In the genomic region with DNA sequence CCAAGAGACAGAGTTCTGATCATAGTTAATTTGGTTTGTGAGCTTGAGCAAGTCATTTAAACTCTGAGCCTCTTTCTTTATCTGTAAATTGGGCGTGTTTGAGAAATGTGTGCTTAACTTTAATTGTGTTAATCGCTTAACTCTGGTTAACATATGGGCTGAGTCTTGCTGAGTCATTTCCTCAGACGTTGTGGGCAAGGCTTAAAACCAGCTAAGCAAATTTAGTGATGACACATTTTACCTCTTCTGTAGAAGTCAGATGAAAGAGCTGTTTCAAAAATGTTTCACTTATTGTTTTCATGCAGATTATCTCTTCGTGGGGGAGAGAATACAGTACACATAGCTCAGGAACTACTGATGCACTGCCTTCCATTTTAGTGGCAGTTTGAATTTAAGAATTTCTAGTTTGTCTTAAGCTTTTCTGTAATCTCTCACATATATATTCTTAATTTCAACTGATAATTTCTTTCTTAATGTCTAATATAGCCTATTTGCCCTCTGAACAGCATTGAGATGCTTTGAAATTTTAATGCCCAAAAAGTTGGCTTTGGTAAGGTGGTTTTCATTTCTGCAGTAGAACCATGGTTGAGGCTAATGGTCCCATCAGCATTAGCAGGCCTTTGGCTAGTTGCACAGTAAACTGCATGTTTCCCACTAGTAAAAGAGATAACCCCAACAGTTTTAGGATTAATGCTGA, we compare ENCODE assay signal across 8 cellular contexts.
A peak's percentile ranks its signal among the peaks of the same experiment; 100 is the strongest.
DNase-seq lines count a peak whose midpoint lies in the region; ATAC-seq and TF ChIP-seq lines count a peak whose summit lies in the region.

No MANE protein-coding gene starts in this region.

- H3K4me3 ChIP-seq in AG09309 (ENCODE audit: control insufficient read depth, low read depth, low read length), result no peak overlapping the region
- no peak overlapping the region for H3K4me3 ChIP-seq in OCI-LY1 (ENCODE audit: low read depth, low read length, poor library complexity, severe bottlenecking)

- no peaks in the 10 kb centered on the region for H3K9me2 ChIP-seq in OCI-LY1 (ENCODE audit: low read depth, low read length)

- ATAC-seq in GM18519 (IDR thresholded peaks at IDR 0.05; ENCODE audit: low FRiP score, unreplicated experiment), result peak; percentile 73
- peak; percentile 57 for ATAC-seq in HG02970 (IDR thresholded peaks at IDR 0.05; ENCODE audit: low FRiP score, unreplicated experiment)

- H3K36me3 ChIP-seq in OCI-LY1 (ENCODE audit: insufficient read depth, low read length), result peaks cover 18% of the 10 kb centered on the region; the same call in 1 of the 2 replicates

- H3K36me3 Mint-ChIP-seq in activated naive CD8-positive, alpha-beta T cell, result peaks cover 8% of the 10 kb centered on the region

- DNase-seq in AG09309 (ENCODE audit: low read depth) (peak; percentile 57), kidney tubule cell (ENCODE audit: low spot score) (peak; percentile 81), stromal cell of bone marrow (ENCODE audit: low read depth) (peak; percentile 60), NCI-H1417 (lab: John Stamatoyannopoulos, UW) (no peak)

- H2AFZ ChIP-seq in OCI-LY1 (ENCODE audit: low read length), result no peak overlapping the region

- no peaks in the 10 kb centered on the region for H3F3A ChIP-seq in OCI-LY1 (ENCODE audit: insufficient read depth, low read length)

- H3K4me3 Mint-ChIP-seq in activated naive CD8-positive, alpha-beta T cell, result peak overlapping the region; percentile 75

- H3K4me2 ChIP-seq in OCI-LY1 (ENCODE audit: low read length), result peak overlapping the region; percentile 15; the same call in 1 of the 2 replicates

- H3K4me1 ChIP-seq in OCI-LY1 (ENCODE audit: insufficient read depth, low read length, severe bottlenecking), result peaks cover 28% of the 10 kb centered on the region

- H3K27me3 ChIP-seq in OCI-LY1 (ENCODE audit: insufficient read depth, low read length), result no peaks in the 10 kb centered on the region

- no peaks in the 10 kb centered on the region for H4K20me1 ChIP-seq in OCI-LY1 (ENCODE audit: insufficient read depth, low read length)

- no peaks in the 10 kb centered on the region for H3K27me3 Mint-ChIP-seq in activated naive CD8-positive, alpha-beta T cell

- no peaks in the 10 kb centered on the region for H3K9me3 Mint-ChIP-seq in activated naive CD8-positive, alpha-beta T cell (ENCODE audit: low read depth)

- peaks cover 78% of the 10 kb centered on the region for H3K79me2 ChIP-seq in OCI-LY1 (ENCODE audit: insufficient read depth, low read length)

- H3K9ac ChIP-seq in OCI-LY1 (ENCODE audit: low read length), result peak overlapping the region; percentile 5; the same call in 1 of the 2 replicates

- H3K27ac ChIP-seq in OCI-LY1 (ENCODE audit: low read depth, low read length, poor library complexity, severe bottlenecking), result peak overlapping the region; percentile 32

- H3K4me1 Mint-ChIP-seq in activated naive CD8-positive, alpha-beta T cell (ENCODE audit: low read depth), result peaks cover 56% of the 10 kb centered on the region

- peak overlapping the region; percentile 89 for H3K27ac Mint-ChIP-seq in activated naive CD8-positive, alpha-beta T cell

- no peaks in the 10 kb centered on the region for H3K9me3 ChIP-seq in OCI-LY1 (ENCODE audit: low read length)

- TF ChIP-seq CTCF in AG09309 (IDR thresholded peaks at IDR 0.05; ENCODE audit: control insufficient read depth, insufficient read depth, low read depth, low read length, missing control alignments), result no peak
- TF ChIP-seq CTCF in OCI-LY1 (IDR thresholded peaks at IDR 0.05; ENCODE audit: low read length), result no peak

Comparison
In these comparisons a context has a peak if more than half of its experiments do, and no peak if none do; other contexts are left out.
1. DNase-seq: peak in AG09309 (single experiment), kidney tubule cell (single experiment) and stromal cell of bone marrow (single experiment); none in NCI-H1417 (0 of 3).